30 cellular contexts compared by ENCODE assay signal in genomic region chr3:44326035-44326434, GRCh38. TPM values are rescaled to one million over a fixed set of nuclear protein-coding genes. Genes with fewer than 3 reads are reported as not detected.
A peak's percentile ranks its signal among the peaks of the same experiment; 100 is the strongest.
DNase-seq lines count a peak whose midpoint lies in the region; ATAC-seq, FAIRE-seq and TF ChIP-seq lines count a peak whose summit lies in the region.
"Had no signal": no experiment of that assay in that cellular context is flagged by ENCODE, and none has a peak within 500 bp of the region (broad histone marks: within the 10 kb centered on the region; RNA-seq: fewer than 3 reads in every experiment).

No MANE protein-coding gene starts in this region.

- H3K4me2 ChIP-seq in IMR-90 (ENCODE audit: low read depth, low read length) (no peak overlapping the region), astrocyte (ENCODE audit: low read length) (no peak overlapping the region)

- no peak overlapping the region for H4K91ac ChIP-seq in IMR-90 (ENCODE audit: insufficient read depth, low read depth, low read length)

- H3K36me3 Mint-ChIP-seq in astrocyte (ENCODE audit: low read depth, unreplicated experiment): no peaks in the 10 kb centered on the region

- H4K5ac ChIP-seq in IMR-90 (ENCODE audit: low read depth, low read length): no peak overlapping the region

- H2BK5ac ChIP-seq in IMR-90 (ENCODE audit: low read depth, low read length, poor library complexity, severe bottlenecking): no peak overlapping the region

- H2BK20ac ChIP-seq in IMR-90 (ENCODE audit: low read depth, low read length): no peak overlapping the region

- H3K4me3 ChIP-seq in IMR-90 (ENCODE audit: insufficient read depth, low read depth, low read length) (no peak overlapping the region), astrocyte (ENCODE audit: insufficient read depth, low read depth, low read length) (no peak overlapping the region)
- H3K4me3 ChIP-seq: vagina had no signal

- H3K4ac ChIP-seq in IMR-90 (ENCODE audit: low read depth, low read length): no peak overlapping the region

- no peak overlapping the region for H2AK9ac ChIP-seq in IMR-90 (replicated peaks; ENCODE audit: low read depth, low read length, poor library complexity)

- no peaks in the 10 kb centered on the region for H3K79me2 ChIP-seq in astrocyte (ENCODE audit: insufficient read depth, low read length)
- H3K79me2 ChIP-seq: parathyroid adenoma had no signal

- CTCF ChIA-PET in IMR-90 (lab: Yijun Ruan, JAX): no interaction called here

- in situ Hi-C loops in IMR-90 (cut with MboI; ENCODE audit: low sequenced_read_pairs): loop anchor here (25.0 kb wide), 2 partner anchors 311 to 561 kb away; partner anchors contain the start of genes ZNF197 and ZNF35

- H3K79me1 ChIP-seq in IMR-90 (ENCODE audit: low read depth in 1 of 2, low read length in 2 of 2): no peaks in the 10 kb centered on the region

- no peak overlapping the region for H3K14ac ChIP-seq in IMR-90 (replicated peaks; ENCODE audit: low read depth, low read length)

- H3K18ac ChIP-seq in IMR-90 (ENCODE audit: low read depth, low read length): no peak overlapping the region

- H3K4me1 ChIP-seq in IMR-90 (ENCODE audit: control insufficient read depth, insufficient read depth, low read length) (no peaks in the 10 kb centered on the region), astrocyte (ENCODE audit: insufficient read depth, low read length) (no peaks in the 10 kb centered on the region)
- H3K4me1 ChIP-seq: vagina had no signal

- peaks cover 2% of the 10 kb centered on the region for H3K4me1 Mint-ChIP-seq in astrocyte (ENCODE audit: low read depth, unreplicated experiment)
- H3K4me1 Mint-ChIP-seq: activated CD4-positive, alpha-beta T cell treated with anti-CD3 and anti-CD28 coated beads, Interleukin-2, amount 10 ng/mL, durations not matched to agents 24 days and 14 days; neural crest cell had no signal

- no peaks in the 10 kb centered on the region for H3K36me3 ChIP-seq in IMR-90 (ENCODE audit: control insufficient read depth, insufficient read depth, low read length)
- H3K36me3 ChIP-seq in astrocyte (ENCODE audit: insufficient read depth, low read length): no peaks in the 10 kb centered on the region
- H3K36me3 ChIP-seq: vagina, WERI-Rb-1 had no signal

- H3K9me3 ChIP-seq in IMR-90 (ENCODE audit: control insufficient read depth, insufficient read depth, low read length) (no peaks in the 10 kb centered on the region), astrocyte (ENCODE audit: insufficient read depth, low read depth, low read length) (no peaks in the 10 kb centered on the region)
- H3K9me3 ChIP-seq: vagina had no signal

- WGBS in IMR-90 (ENCODE audit: extremely low coverage in 2 of 2, insufficient read length in 1 of 2), 2 experiments: no CpG with 5 or more reads among the region's 2 CpGs

- no peak overlapping the region for H2AFZ ChIP-seq in IMR-90 (replicated peaks; ENCODE audit: low read length, poor library complexity)
- H2AFZ ChIP-seq in astrocyte (ENCODE audit: low read depth, low read length): no peak overlapping the region
- H2AFZ ChIP-seq: parathyroid adenoma had no signal

- H2AK5ac ChIP-seq in IMR-90 (ENCODE audit: low read depth, low read length): no peak overlapping the region

- no peaks in the 10 kb centered on the region for H3K9me1 ChIP-seq in IMR-90 (ENCODE audit: insufficient read depth, low read length)

- H3K27me3 ChIP-seq in IMR-90 (ENCODE audit: control insufficient read depth, insufficient read depth, low read length): peaks cover 2% of the 10 kb centered on the region
- H3K27me3 ChIP-seq in astrocyte (ENCODE audit: insufficient read depth, low read length): peaks cover 5% of the 10 kb centered on the region
- H3K27me3 ChIP-seq: vagina had no signal

- no peak overlapping the region for H2BK120ac ChIP-seq in IMR-90 (ENCODE audit: low read depth, low read length)

- no peak for FAIRE-seq in astrocyte (lab: Jason Lieb, UNC)
- FAIRE-seq: frontal cortex, GM12892 had no signal

- BruUV-seq in IMR-90 (replicated peaks; lab: Mats Ljungman, UMichigan): no TSS peak

- ATAC-seq in IMR-90 (ENCODE audit: low read depth) (no peak), HG02588 (IDR thresholded peaks at IDR 0.05; ENCODE audit: unreplicated experiment) (no peak)
- ATAC-seq: activated T-cell treated with anti-CD3 and anti-CD28 coated beads, Interleukin-2, amount 50 U/mL, for 72 hours; right cardiac atrium had no signal

- TF ChIP-seq POLR2A in IMR-90 (IDR thresholded peaks at IDR 0.05; ENCODE audit: low read depth, low read length): no peak

- TF ChIP-seq CTCF in IMR-90 (conservative IDR thresholded peaks at IDR 0.05; ENCODE audit: low read depth, low read length) (no peak), astrocyte (IDR thresholded peaks at IDR 0.05; ENCODE audit: insufficient read depth, low read depth, low read length) (no peak)

- dilution Hi-C loops in IMR-90 (cut with HindIII; ENCODE audit: low sequenced_read_pairs, unreplicated experiment): no loop called here

- no peak overlapping the region for H3K56ac ChIP-seq in IMR-90 (ENCODE audit: extremely low read depth, insufficient read depth, low read length)

- no peak overlapping the region for H3K27ac Mint-ChIP-seq in astrocyte (ENCODE audit: unreplicated experiment)
- H3K27ac Mint-ChIP-seq: activated CD4-positive, alpha-beta T cell treated with anti-CD3 and anti-CD28 coated beads, Interleukin-2, amount 10 ng/mL, durations not matched to agents 24 days and 14 days; activated T-cell treated with anti-CD3 and anti-CD28 coated beads, Interleukin-2, amount 50 U/mL, for 72 hours; dendritic cell treated with granulocyte-macrophage colony-stimulating factor and Interleukin-4, amounts not matched to agents 40 ng/mL and 50 ng/mL, for 4 days; T-helper 2 cell treated with Interferon-gamma antibody and Interleukin-4, amounts not matched to agents 5 μg/mL and 100 μg/mL, for 36 hours had no signal

- no peak overlapping the region for H2BK15ac ChIP-seq in IMR-90 (ENCODE audit: low read depth, low read length)

- peak; percentile 51 for DNase-seq in EH (ENCODE audit: low read depth)
- peak; percentile 55 for DNase-seq in IMR-90
- DNase-seq in astrocyte (ENCODE audit: low read depth): peak; percentile 7
- peak; percentile 55 for DNase-seq in fibroblast of peridontal ligament (ENCODE audit: extremely low read depth)
- DNase-seq in NCI-H2196 treated with DMSO at 0.1 percent for 48 hours (lab: John Stamatoyannopoulos, UW; ENCODE audit: unreplicated experiment): no peak
- DNase-seq in NCI-H2029 treated with DMSO at 0.1 percent for 48 hours (lab: John Stamatoyannopoulos, UW): no peak
- DNase-seq in KG1 (lab: John Stamatoyannopoulos, UW): no peak
- DNase-seq: activated CD4-positive, alpha-beta T cell treated with anti-CD3 and anti-CD28 coated beads, Interleukin-2, amount 10 ng/mL, durations not matched to agents 24 days and 14 days; activated naive CD4-positive, alpha-beta T cell treated with Interleukin-2 at 50 U/mL for 16 hours; activated T-cell treated with anti-CD3 and anti-CD28 coated beads, Interleukin-2, amount 50 U/mL, for 72 hours; C1 segment of cervical spinal cord; caudate nucleus; DND-41; islet precursor cell; NCI-H1048; NCI-H187; NCI-H69; right cardiac atrium; stimulated activated CD4-positive, alpha-beta T cell treated with anti-CD3 and anti-CD28 coated beads, Interleukin-12 subunit alpha, Interleukin-12 subunit beta, amount 100 ng/mL, for 4 hours; stimulated activated CD4-positive, alpha-beta T cell treated with anti-CD3 and anti-CD28 coated beads, Interleukin-4, amount 100 ng/mL, for 4 hours; stimulated activated naive CD4-positive, alpha-beta T cell; WERI-Rb-1 had no signal

- TF ChIP-seq RAD21 in IMR-90 (IDR thresholded peaks at IDR 0.05; ENCODE audit: low read length): no peak

- POLR2A ChIA-PET in IMR-90 (lab: Charles Lee; ENCODE audit: unreplicated experiment): no interaction called here

- H4K20me1 ChIP-seq in IMR-90 (ENCODE audit: insufficient read depth, low read length): no peaks in the 10 kb centered on the region
- H4K20me1 ChIP-seq in astrocyte (ENCODE audit: insufficient read depth, low read length): no peaks in the 10 kb centered on the region

- H3K4me3 Mint-ChIP-seq in astrocyte (ENCODE audit: unreplicated experiment): no peak overlapping the region
- H3K4me3 Mint-ChIP-seq: activated CD4-positive, alpha-beta T cell treated with anti-CD3 and anti-CD28 coated beads, Interleukin-2, amount 10 ng/mL, durations not matched to agents 24 days and 14 days; activated T-cell treated with anti-CD3 and anti-CD28 coated beads, Interleukin-2, amount 50 U/mL, for 72 hours; dendritic cell treated with granulocyte-macrophage colony-stimulating factor and Interleukin-4, amounts not matched to agents 40 ng/mL and 50 ng/mL, for 4 days; neural crest cell; T-helper 2 cell treated with Interferon-gamma antibody and Interleukin-4, amounts not matched to agents 5 μg/mL and 100 μg/mL, for 36 hours had no signal

- H3K27me3 Mint-ChIP-seq in astrocyte (ENCODE audit: low read depth, unreplicated experiment): no peaks in the 10 kb centered on the region
- H3K27me3 Mint-ChIP-seq: dendritic cell treated with granulocyte-macrophage colony-stimulating factor and Interleukin-4, amounts not matched to agents 40 ng/mL and 50 ng/mL, for 4 days had no signal

- H3K27ac ChIP-seq in IMR-90 (ENCODE audit: insufficient read depth, low read length) (no peak overlapping the region), astrocyte (ENCODE audit: low read depth, low read length) (no peak overlapping the region)
- H3K27ac ChIP-seq: parathyroid adenoma, vagina, WERI-Rb-1 had no signal

- H3K9ac ChIP-seq in IMR-90 (ENCODE audit: low read depth, low read length) (no peak overlapping the region), astrocyte (ENCODE audit: low read length) (no peak overlapping the region)
- H3K9ac ChIP-seq: parathyroid adenoma had no signal

- H4K8ac ChIP-seq in IMR-90 (ENCODE audit: low read depth in 2 of 2, low read length in 2 of 2): no peak overlapping the region

- intact Hi-C loops in IMR-90 (cut with micrococcal nuclease): no loop called here

- no peaks in the 10 kb centered on the region for H3K9me3 Mint-ChIP-seq in astrocyte (ENCODE audit: unreplicated experiment)
- H3K9me3 Mint-ChIP-seq: activated CD4-positive, alpha-beta T cell treated with anti-CD3 and anti-CD28 coated beads, Interleukin-2, amount 10 ng/mL, durations not matched to agents 24 days and 14 days; activated T-cell treated with anti-CD3 and anti-CD28 coated beads, Interleukin-2, amount 50 U/mL, for 72 hours; dendritic cell treated with granulocyte-macrophage colony-stimulating factor and Interleukin-4, amounts not matched to agents 40 ng/mL and 50 ng/mL, for 4 days; neural crest cell had no signal

- no peak overlapping the region for H3K23ac ChIP-seq in IMR-90 (ENCODE audit: low read depth, low read length)

TF ChIP-seq in IMR-90, 13 proteins besides CTCF, POLR2A, EP300 and RAD21 (continues in another document):
- TF ChIP-seq CEBPB (IDR thresholded peaks at IDR 0.05; ENCODE audit: low read depth, low read length): no peak
- no peak for TF ChIP-seq FOS (IDR thresholded peaks at IDR 0.05; ENCODE audit: low read depth, low read length)
- no peak for TF ChIP-seq RCOR1 (IDR thresholded peaks at IDR 0.05; ENCODE audit: insufficient replicate concordance, low read length)
- TF ChIP-seq MAFK (IDR thresholded peaks at IDR 0.05; ENCODE audit: low read depth, low read length): peak; percentile 94

RNA-seq across cellular contexts. Expression of gene TCAIM, which starts 12.5 kb away (rescaled TPM):
- 21.5 and 21.9 TPM in 2 replicates for total RNA-seq in IMR-90 (2012; rRNA removed)
- 8.1 and 11.0 TPM in 2 replicates for polyA plus RNA-seq in IMR-90 (2012; rRNA removed)
- 2.4 and 4.0 TPM in 2 replicates for polyA plus RNA-seq in IMR-90 (2012; cell fraction: cytosol; rRNA removed)
- 1.0 and 7.4 TPM in 2 replicates for polyA plus RNA-seq in IMR-90 (2012; cell fraction: nucleus; rRNA removed; ENCODE audit: low replicate concordance)
- 22.8 and 25.5 TPM in 2 replicates for total RNA-seq in astrocyte

Comparison
In these comparisons a context has a peak if more than half of its experiments do, and no peak if none do; other contexts are left out.
1. DNase-seq: peak in EH (single experiment), IMR-90 (single experiment), astrocyte (single experiment) and fibroblast of peridontal ligament (single experiment); none in NCI-H2196 treated with DMSO at 0.1 percent for 48 hours (single experiment), NCI-H2029 treated with DMSO at 0.1 percent for 48 hours (single experiment) and KG1 (single experiment).